ENCODE assay signal across 24 cellular contexts in genomic region chr6:39594304-39594703, GRCh38.
DNase-seq lines count a peak whose midpoint lies in the region; ATAC-seq, FAIRE-seq and TF ChIP-seq lines count a peak whose summit lies in the region.
"Had no signal": no experiment of that assay in that cellular context is flagged by ENCODE, and none has a peak within 500 bp of the region (broad histone marks: within the 10 kb centered on the region; RNA-seq: fewer than 3 reads in every experiment).

No MANE protein-coding gene starts in this region.

- no peaks in the 10 kb centered on the region; the same call in 1 of the 2 replicates for H4K20me1 ChIP-seq in HepG2 (ENCODE audit: insufficient read depth, low read length)
- no peaks in the 10 kb centered on the region for H4K20me1 ChIP-seq in K562 (replicated peaks; ENCODE audit: control insufficient read depth, insufficient read depth, low read length)
- no peaks in the 10 kb centered on the region for H4K20me1 ChIP-seq in smooth muscle cell (ENCODE audit: low read depth)
- H4K20me1 ChIP-seq: BLaER1 treated with 17β-estradiol and CSF1 and Interleukin-3, amounts not matched to agents 10 nM and 100 nM had no signal

- no peak for FAIRE-seq in HepG2 (lab: Jason Lieb, UNC)
- FAIRE-seq in K562 (lab: Jason Lieb, UNC): no peak
- FAIRE-seq: A204.1, D721Med, GM12878, H1 had no signal

- H3K4me1 ChIP-seq in HepG2 (ENCODE audit: insufficient read depth, low read length): no peaks in the 10 kb centered on the region
- H3K4me1 ChIP-seq in right lobe of liver: no peaks in the 10 kb centered on the region
- H3K4me1 ChIP-seq in K562 (replicated peaks in 1 of 2; ENCODE audit: control insufficient read depth in 2 of 2, insufficient read depth in 2 of 2, low read length in 2 of 2): no peaks in the 10 kb centered on the region
- no peaks in the 10 kb centered on the region for H3K4me1 ChIP-seq in smooth muscle cell (ENCODE audit: low read depth)
- H3K4me1 ChIP-seq: BE2C; BLaER1 treated with 17β-estradiol and CSF1 and Interleukin-3, amounts not matched to agents 10 nM and 100 nM had no signal

- no peaks in the 10 kb centered on the region for H3K4me1 Mint-ChIP-seq in activated T-cell treated with anti-CD3 and anti-CD28 coated beads, Interleukin-2, amount 50 U/mL, for 4 hours (ENCODE audit: low read depth)
- H3K4me1 Mint-ChIP-seq: CD14-positive monocyte; CD8-positive, alpha-beta memory T cell had no signal

- no peak for TF ChIP-seq EP300 in HepG2 (IDR thresholded peaks at IDR 0.05; ENCODE audit: low read depth in 2 of 2, low read length in 2 of 2)
- no peak for TF ChIP-seq EP300 in HepG2 (CRISPR knock-in tag; IDR thresholded peaks at IDR 0.05; ENCODE audit: borderline replicate concordance)
- no peak for TF ChIP-seq EP300 in K562 (IDR thresholded peaks at IDR 0.05; ENCODE audit: low read length)

- TF ChIP-seq RAD21 in HepG2 (CRISPR knock-in tag; IDR thresholded peaks at IDR 0.05) (no peak), K562 (CRISPR knock-in tag; conservative IDR thresholded peaks at IDR 0.05 in 1 of 2, IDR thresholded peaks at IDR 0.05 in 1 of 2) (no peak)

- H3F3A ChIP-seq in smooth muscle cell (ENCODE audit: low read depth): no peaks in the 10 kb centered on the region

- CTCF ChIA-PET in HepG2 (lab: Yijun Ruan, JAX; ENCODE audit: low intra/inter-chr PET ratio, low total read pairs): no interaction called here
- CTCF ChIA-PET in K562 (lab: Yijun Ruan, JAX; ENCODE audit: low intra/inter-chr PET ratio): no interaction called here

- no peak overlapping the region for H3K4me3 Mint-ChIP-seq in activated T-cell treated with anti-CD3 and anti-CD28 coated beads, Interleukin-2, amount 50 U/mL, for 4 hours
- H3K4me3 Mint-ChIP-seq: CD14-positive monocyte; CD4-positive, alpha-beta T cell; CD8-positive, alpha-beta memory T cell had no signal

- no peaks in the 10 kb centered on the region for H3K9me3 ChIP-seq in HepG2 (ENCODE audit: low read length)
- no peaks in the 10 kb centered on the region for H3K9me3 ChIP-seq in right lobe of liver
- H3K9me3 ChIP-seq in K562 (replicated peaks; ENCODE audit: control insufficient read depth, insufficient read depth, low read depth, low read length): no peaks in the 10 kb centered on the region
- no peaks in the 10 kb centered on the region for H3K9me3 ChIP-seq in smooth muscle cell (replicated peaks; ENCODE audit: low read depth)
- H3K9me3 ChIP-seq: BE2C; BLaER1 treated with 17β-estradiol and CSF1 and Interleukin-3, amounts not matched to agents 10 nM and 100 nM had no signal

- H2AFZ ChIP-seq in HepG2 (ENCODE audit: low read length): no peak overlapping the region
- no peak overlapping the region for H2AFZ ChIP-seq in K562 (ENCODE audit: low read depth, low read length)
- no peak overlapping the region for H2AFZ ChIP-seq in smooth muscle cell (ENCODE audit: low read depth)
- H2AFZ ChIP-seq: GM23248 had no signal

- H3K4me2 ChIP-seq in HepG2 (ENCODE audit: low read depth, low read length): no peak overlapping the region
- H3K4me2 ChIP-seq in K562 (ENCODE audit: insufficient read depth, low read length): no peak overlapping the region
- H3K4me2 ChIP-seq in smooth muscle cell: peak overlapping the region; percentile 12
- H3K4me2 ChIP-seq: BLaER1 treated with 17β-estradiol and CSF1 and Interleukin-3, amounts not matched to agents 10 nM and 100 nM had no signal

- H3K4me3 ChIP-seq in HepG2 (replicated peaks in 1 of 3; ENCODE audit: insufficient read depth in 1 of 3, low read depth in 2 of 3, low read length in 3 of 3) (no peak overlapping the region), right lobe of liver (no peak overlapping the region), K562 (no peak overlapping the region), smooth muscle cell (no peak overlapping the region)
- H3K4me3 ChIP-seq: BLaER1 treated with 17β-estradiol and CSF1 and Interleukin-3, amounts not matched to agents 10 nM and 100 nM; GM12878; GM23248 had no signal

- H3K79me2 ChIP-seq in HepG2 (ENCODE audit: insufficient read depth, low read length) (no peaks in the 10 kb centered on the region), K562 (ENCODE audit: control insufficient read depth, insufficient read depth, low read length) (no peaks in the 10 kb centered on the region), smooth muscle cell (ENCODE audit: low read depth) (no peaks in the 10 kb centered on the region)

- in situ Hi-C loops in HepG2 (cut with HindIII; ENCODE audit: extremely low pct_ligation_motif_present, low pct_unique_long_range_greater_than_20kb): no loop called here
- in situ Hi-C loops in K562 (cut with MboI): no loop called here

- TF ChIP-seq POLR2A in HepG2 (IDR thresholded peaks at IDR 0.05; ENCODE audit: insufficient read depth in 1 of 2, low read depth in 2 of 2, low read length in 2 of 2) (no peak), right lobe of liver (IDR thresholded peaks at IDR 0.05) (no peak), K562 (conservative IDR thresholded peaks at IDR 0.05) (no peak)

- peaks cover 19% of the 10 kb centered on the region for H3K27me3 Mint-ChIP-seq in activated T-cell treated with anti-CD3 and anti-CD28 coated beads, Interleukin-2, amount 50 U/mL, for 4 hours (ENCODE audit: low read depth)

- intact Hi-C loops in HepG2 (cut with micrococcal nuclease; ENCODE audit: unreplicated experiment) (no loop called here), right lobe of liver (cut with DNase I) (no loop called here), K562 (cut with micrococcal nuclease) (no loop called here)

- no peak overlapping the region for H3K9ac ChIP-seq in HepG2 (ENCODE audit: insufficient read depth, low read depth, low read length)
- no peak overlapping the region for H3K9ac ChIP-seq in K562 (ENCODE audit: insufficient read depth in 1 of 2, low read depth in 2 of 2, low read length in 2 of 2)
- H3K9ac ChIP-seq in smooth muscle cell (ENCODE audit: low read depth): no peak overlapping the region
- H3K9ac ChIP-seq: BLaER1 treated with 17β-estradiol and CSF1 and Interleukin-3, amounts not matched to agents 10 nM and 100 nM; GM23248 had no signal

- 0% methylated on average over 2 of the region's 2 CpGs for WGBS in HepG2 (ENCODE audit: low lambda C conversion rate)
- 73% methylated on average over 2 of the region's 2 CpGs for WGBS in right lobe of liver (ENCODE audit: insufficient coverage, low coverage, low lambda C conversion rate, missing lambda C conversion rate)
- WGBS in K562 (ENCODE audit: insufficient coverage, low coverage, missing lambda C conversion rate): 0% methylated on average over 2 of the region's 2 CpGs
- 84% methylated on average over 2 of the region's 2 CpGs for WGBS in smooth muscle cell (ENCODE audit: low lambda C conversion rate)

- BruUV-seq in HepG2 (replicated peaks; lab: Mats Ljungman, UMichigan): no TSS peak
- BruUV-seq in K562 (replicated peaks; lab: Mats Ljungman, UMichigan): no TSS peak

- H3K27ac ChIP-seq in HepG2 (ENCODE audit: extremely low read length, insufficient read depth, low read length) (no peak overlapping the region), right lobe of liver (no peak overlapping the region), K562 (ENCODE audit: extremely low read depth, low read depth, low read length) (no peak overlapping the region), smooth muscle cell (ENCODE audit: low read depth) (no peak overlapping the region)
- H3K27ac ChIP-seq: 22Rv1; BLaER1 treated with 17β-estradiol and CSF1 and Interleukin-3, amounts not matched to agents 10 nM and 100 nM; GM23248 had no signal

- no peak for TF ChIP-seq CTCF in HepG2 (CRISPR knock-in tag; IDR thresholded peaks at IDR 0.05)
- no peak for TF ChIP-seq CTCF in right lobe of liver (IDR thresholded peaks at IDR 0.05)
- no peak for TF ChIP-seq CTCF in K562 (IDR thresholded peaks at IDR 0.05 in 2 of 3, conservative IDR thresholded peaks at IDR 0.05 in 1 of 3; ENCODE audit: insufficient read depth in 2 of 3, low read depth in 1 of 3, low read length in 3 of 3)
- TF ChIP-seq CTCF in smooth muscle cell (IDR thresholded peaks at IDR 0.05; ENCODE audit: borderline replicate concordance, insufficient read depth, poor library complexity, severe bottlenecking): no peak

- H3K36me3 ChIP-seq in HepG2 (replicated peaks in 1 of 2; ENCODE audit: control insufficient read depth in 1 of 2, insufficient read depth in 2 of 2, low read length in 2 of 2) (no peaks in the 10 kb centered on the region), right lobe of liver (no peaks in the 10 kb centered on the region), K562 (ENCODE audit: control insufficient read depth, insufficient read depth, low read length) (no peaks in the 10 kb centered on the region), smooth muscle cell (ENCODE audit: low read depth) (no peaks in the 10 kb centered on the region)
- H3K36me3 ChIP-seq: BE2C; BLaER1 treated with 17β-estradiol and CSF1 and Interleukin-3, amounts not matched to agents 10 nM and 100 nM had no signal

- DNase-seq in HepG2 (ENCODE audit: low spot score): no peak
- DNase-seq in right lobe of liver: no peak
- DNase-seq in K562 (ENCODE audit: extremely low read depth in 1 of 4, low spot score in 3 of 4): no peak
- no peak for DNase-seq in smooth muscle cell (lab: John Stamatoyannopoulos, UW; ENCODE audit: unreplicated experiment)
- DNase-seq in NCI-H2081 treated with DMSO at 0.1 percent for 48 hours (lab: John Stamatoyannopoulos, UW): no peak
- DNase-seq in activated T-cell treated with anti-CD3 and anti-CD28 coated beads, Interleukin-2, amount 50 U/mL, for 4 hours: no peak
- DNase-seq: BE2C; CD4-positive, alpha-beta T cell; CD8-positive, alpha-beta memory T cell; DMS 273 treated with DMSO at 0.1 percent for 48 hours; DMS79; EL; GDM1; GM23248; H7; HCEC 1CT had no signal

- no peaks in the 10 kb centered on the region for H3K27me3 ChIP-seq in HepG2 (ENCODE audit: control insufficient read depth in 1 of 2, insufficient read depth in 2 of 2, low read length in 2 of 2)
- no peaks in the 10 kb centered on the region for H3K27me3 ChIP-seq in right lobe of liver
- H3K27me3 ChIP-seq in K562 (ENCODE audit: control insufficient read depth in 2 of 2, insufficient read depth in 2 of 2, low read length in 2 of 2): no peaks in the 10 kb centered on the region
- no peaks in the 10 kb centered on the region for H3K27me3 ChIP-seq in smooth muscle cell (ENCODE audit: low read depth)
- H3K27me3 ChIP-seq: BE2C; BLaER1 treated with 17β-estradiol and CSF1 and Interleukin-3, amounts not matched to agents 10 nM and 100 nM had no signal

- POLR2A ChIA-PET in HepG2 (lab: Yijun Ruan, JAX) (no interaction called here), K562 (lab: Yijun Ruan, JAX) (interaction anchor here (0.6 kb wide), 1 partner anchor 12 kb away, joined by 5 read pairs; no protein-coding TSS in a partner anchor)

- ATAC-seq in HepG2: no peak
- no peak for ATAC-seq in right lobe of liver
- ATAC-seq in K562: no peak
- ATAC-seq in GM21717 (IDR thresholded peaks at IDR 0.05; ENCODE audit: unreplicated experiment): no peak
- ATAC-seq in activated T-cell treated with anti-CD3 and anti-CD28 coated beads, Interleukin-2, amount 50 U/mL, for 4 hours: no peak

- H3K9me3 Mint-ChIP-seq in activated T-cell treated with anti-CD3 and anti-CD28 coated beads, Interleukin-2, amount 50 U/mL, for 4 hours: no peaks in the 10 kb centered on the region
- H3K9me3 Mint-ChIP-seq: CD4-positive, alpha-beta T cell had no signal

- no peaks in the 10 kb centered on the region for H3K36me3 Mint-ChIP-seq in activated T-cell treated with anti-CD3 and anti-CD28 coated beads, Interleukin-2, amount 50 U/mL, for 4 hours (ENCODE audit: insufficient read depth)
- H3K36me3 Mint-ChIP-seq: CD14-positive monocyte; CD8-positive, alpha-beta memory T cell had no signal

- no peaks in the 10 kb centered on the region for H3K9me1 ChIP-seq in K562 (ENCODE audit: control insufficient read depth, insufficient read depth, low read length)

Comparison
In these comparisons a context has a peak if more than half of its experiments do, and no peak if none do; other contexts are left out.
1. Of the 241 proteins assayed by ChIP-seq in both HepG2 and K562: peak only in HepG2: MAFF and MAFK; only in K562: none; in both: none; in neither: 239.